Comparison of ENCODE assay signal across 24 cellular contexts in genomic region chr5:15637886-15638285, GRCh38.
"Had no signal": no experiment of that assay in that cellular context is flagged by ENCODE, and none has a peak within 500 bp of the region (broad histone marks: within the 10 kb centered on the region; RNA-seq: fewer than 3 reads in every experiment).

No MANE protein-coding gene starts in this region.

- H3K27me3 Mint-ChIP-seq: naive thymus-derived CD4-positive, alpha-beta T cell had no signal

- H3K4me1 ChIP-seq: esophagus squamous epithelium, gastrocnemius medialis, left lung, lower lobe of right lung had no signal

- H3K4me3 ChIP-seq: coronary artery, dorsolateral prefrontal cortex, esophagus squamous epithelium, gastrocnemius medialis, heart right ventricle, left lung, lower lobe of right lung had no signal

- H3K9me3 ChIP-seq: esophagus squamous epithelium, gastrocnemius medialis, left lung, lower lobe of right lung had no signal

- H3K36me3 Mint-ChIP-seq: naive thymus-derived CD4-positive, alpha-beta T cell had no signal

- H3K27ac ChIP-seq: coronary artery, dorsolateral prefrontal cortex, epithelial cell of prostate, esophagus squamous epithelium, gastrocnemius medialis, heart right ventricle, left lung, lower lobe of right lung had no signal

- H3K36me3 ChIP-seq: esophagus squamous epithelium, gastrocnemius medialis, heart right ventricle, left lung, lower lobe of right lung had no signal

- H3K27ac Mint-ChIP-seq: naive thymus-derived CD4-positive, alpha-beta T cell had no signal

- FAIRE-seq: endometrium, islet of Langerhans, keratinocyte had no signal

- H3K4me3 Mint-ChIP-seq: naive thymus-derived CD4-positive, alpha-beta T cell had no signal

- H3K4me1 Mint-ChIP-seq: naive thymus-derived CD4-positive, alpha-beta T cell had no signal

- DNase-seq: dermis blood vessel endothelial cell; dorsolateral prefrontal cortex; effector CD4-positive, alpha-beta T cell; effector memory CD4-positive, alpha-beta T cell; erythroblast; esophagus squamous epithelium; foreskin fibroblast; foreskin melanocyte; gastrocnemius medialis; glutamatergic neuron; heart right ventricle; hippocampal formation; left cardiac atrium; left lung; left ventricle myocardium superior; lower lobe of right lung; mesenchymal stem cell; midbrain; naive thymus-derived CD4-positive, alpha-beta T cell had no signal

- H3K27me3 ChIP-seq: dorsolateral prefrontal cortex, esophagus squamous epithelium, gastrocnemius medialis, heart right ventricle, left lung had no signal
